ENCODE assay signal across 27 cellular contexts in genomic region chr11:109338131-109338530, GRCh38.
"Had no signal": no experiment of that assay in that cellular context is flagged by ENCODE, and none has a peak within 500 bp of the region (broad histone marks: within the 10 kb centered on the region; RNA-seq: fewer than 3 reads in every experiment).

No MANE protein-coding gene starts in this region.

- H3K27me3 Mint-ChIP-seq: activated naive CD4-positive, alpha-beta T cell treated with anti-CD3 and anti-CD28 coated beads, Interleukin-2, amount 10 ng/mL, durations not matched to agents 7 days and 5 days had no signal

- H3K4me1 Mint-ChIP-seq: activated naive CD4-positive, alpha-beta T cell treated with anti-CD3 and anti-CD28 coated beads, Interleukin-2, amount 10 ng/mL, durations not matched to agents 7 days and 5 days; activated naive CD8-positive, alpha-beta T cell treated with anti-CD3 and anti-CD28 coated beads, Interleukin-2, amount 10 ng/mL, durations not matched to agents 7 days and 5 days; naive thymus-derived CD4-positive, alpha-beta T cell had no signal

- DNase-seq: activated CD4-positive, alpha-beta T cell treated with anti-CD3 and anti-CD28 coated beads for 48 hours; activated CD4-positive, alpha-beta T cell treated with anti-CD3 and anti-CD28 coated beads, Interleukin-2, amount 50 U/mL, for 48 hours; activated CD8-positive, alpha-beta memory T cell treated with anti-CD3 and anti-CD28 coated beads for 24 hours; activated effector memory CD4-positive, alpha-beta T cell treated with anti-CD3 and anti-CD28 coated beads, Interleukin-2, amount 50 U/mL, for 16 hours; activated naive CD4-positive, alpha-beta T cell treated with anti-CD3 and anti-CD28 coated beads, Interleukin-2, amount 10 ng/mL, durations not matched to agents 7 days and 5 days; activated naive CD8-positive, alpha-beta T cell treated with anti-CD3 and anti-CD28 coated beads, Interleukin-2, amount 10 ng/mL, durations not matched to agents 7 days and 5 days; cerebellar nuclear complex; dorsolateral prefrontal cortex; effector memory CD4-positive, alpha-beta T cell; foreskin fibroblast; heart right ventricle; midbrain; naive thymus-derived CD4-positive, alpha-beta T cell; pancreas; sigmoid colon; stimulated activated CD4-positive, alpha-beta T cell treated with anti-CD3 and anti-CD28 coated beads, Interleukin-15, amount 100 ng/mL, for 24 hours; stimulated activated CD4-positive, alpha-beta T cell treated with anti-CD3 and anti-CD28 coated beads, Interleukin-2, amount 100 ng/mL, for 24 hours; stimulated activated naive CD4-positive, alpha-beta T cell; transverse colon had no signal

- H3K36me3 Mint-ChIP-seq: activated naive CD4-positive, alpha-beta T cell treated with anti-CD3 and anti-CD28 coated beads, Interleukin-2, amount 10 ng/mL, durations not matched to agents 7 days and 5 days; activated naive CD8-positive, alpha-beta T cell treated with anti-CD3 and anti-CD28 coated beads, Interleukin-2, amount 10 ng/mL, durations not matched to agents 7 days and 5 days; naive thymus-derived CD4-positive, alpha-beta T cell had no signal

- H3K9me3 Mint-ChIP-seq: activated T-helper 1 cell treated with anti-CD3 and anti-CD28 coated beads, Interleukin-12 subunit alpha, Interleukin-12 subunit beta, Interleukin-2, Interleukin-4 antibody, amounts not matched to agents 30 ng/mL and 10 ng/mL and 1 ng/mL, durations not matched to agents 14 hours and 24 hours and 36 hours had no signal

- H3K9me3 ChIP-seq: ascending aorta, pancreas, prostate gland, sigmoid colon, suprapubic skin, transverse colon had no signal

- H3K4me1 ChIP-seq: ascending aorta, pancreas, prostate gland, sigmoid colon, suprapubic skin, transverse colon had no signal

- FAIRE-seq: pancreas had no signal

- H3K27me3 ChIP-seq: ascending aorta, cardiac muscle cell, dorsolateral prefrontal cortex, heart right ventricle, pancreas, sigmoid colon, suprapubic skin, transverse colon had no signal

- H3K4me3 Mint-ChIP-seq: activated naive CD4-positive, alpha-beta T cell treated with anti-CD3 and anti-CD28 coated beads, Interleukin-2, amount 10 ng/mL, durations not matched to agents 7 days and 5 days; activated naive CD8-positive, alpha-beta T cell treated with anti-CD3 and anti-CD28 coated beads, Interleukin-2, amount 10 ng/mL, durations not matched to agents 7 days and 5 days; activated T-helper 1 cell treated with anti-CD3 and anti-CD28 coated beads, Interleukin-12 subunit alpha, Interleukin-12 subunit beta, Interleukin-2, Interleukin-4 antibody, amounts not matched to agents 30 ng/mL and 10 ng/mL and 1 ng/mL, durations not matched to agents 14 hours and 24 hours and 36 hours; naive thymus-derived CD4-positive, alpha-beta T cell had no signal

- H3K27ac ChIP-seq: ascending aorta, cardiac muscle cell, coronary artery, dorsolateral prefrontal cortex, heart right ventricle, pancreas, prostate gland, sigmoid colon, suprapubic skin, transverse colon, WERI-Rb-1 had no signal

- H3K27ac Mint-ChIP-seq: activated naive CD4-positive, alpha-beta T cell treated with anti-CD3 and anti-CD28 coated beads, Interleukin-2, amount 10 ng/mL, durations not matched to agents 7 days and 5 days; activated naive CD8-positive, alpha-beta T cell treated with anti-CD3 and anti-CD28 coated beads, Interleukin-2, amount 10 ng/mL, durations not matched to agents 7 days and 5 days; activated T-helper 1 cell treated with anti-CD3 and anti-CD28 coated beads, Interleukin-12 subunit alpha, Interleukin-12 subunit beta, Interleukin-2, Interleukin-4 antibody, amounts not matched to agents 30 ng/mL and 10 ng/mL and 1 ng/mL, durations not matched to agents 14 hours and 24 hours and 36 hours; naive thymus-derived CD4-positive, alpha-beta T cell had no signal

- ATAC-seq: activated CD4-positive, CD25-positive, alpha-beta regulatory T cell treated with anti-CD3 and anti-CD28 coated beads, Interleukin-2, amount 50 U/mL, for 24 hours; heart right ventricle; naive thymus-derived CD4-positive, alpha-beta T cell; pancreas had no signal

- H3K36me3 ChIP-seq: ascending aorta, cardiac muscle cell, heart right ventricle, pancreas, prostate gland, sigmoid colon, suprapubic skin, transverse colon, WERI-Rb-1 had no signal

- H3K4me3 ChIP-seq: ascending aorta, cardiac muscle cell, coronary artery, dorsolateral prefrontal cortex, heart right ventricle, pancreas, prostate gland, sigmoid colon, suprapubic skin, transverse colon had no signal
